In the genomic region with DNA sequence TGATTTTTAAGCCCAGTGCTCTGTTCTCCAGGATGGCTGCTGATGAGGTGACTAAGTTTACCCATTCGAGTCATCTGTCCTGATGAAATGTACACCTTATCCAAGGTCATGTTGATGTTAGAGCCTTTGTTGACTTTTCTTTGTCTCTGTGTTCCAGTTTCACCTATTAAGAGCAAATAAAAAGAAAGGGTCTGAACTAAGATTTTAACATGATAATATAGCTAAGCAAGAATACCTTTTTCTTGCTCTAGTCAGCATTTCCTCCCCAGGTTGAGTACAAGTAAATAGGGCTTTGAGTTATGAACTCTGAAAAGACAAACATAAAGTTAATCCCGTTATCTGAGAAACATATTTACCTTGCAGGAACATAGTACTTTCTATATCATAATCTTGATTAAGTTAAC, we compare ENCODE assay signal across 1 cellular context.
TF ChIP-seq lines count a peak whose summit lies in the region.

No MANE protein-coding gene starts in this region.

TF ChIP-seq in HepG2, 621 proteins besides CTCF, POLR2A, EP300 and RAD21 (continued from another document):
- TF ChIP-seq ARID3A (IDR thresholded peaks at IDR 0.05; ENCODE audit: low read depth, low read length) (peak; percentile 94), TSC22D2 (CRISPR knock-in tag; IDR thresholded peaks at IDR 0.05; ENCODE audit: borderline replicate concordance) (no peak), ZNF841 (CRISPR knock-in tag; IDR thresholded peaks at IDR 0.05; ENCODE audit: borderline replicate concordance) (no peak), ZFP91 (CRISPR knock-in tag; IDR thresholded peaks at IDR 0.05; ENCODE audit: borderline replicate concordance) (no peak), DPF2 (CRISPR knock-in tag; IDR thresholded peaks at IDR 0.05; ENCODE audit: borderline replicate concordance, low read depth) (peak; percentile 73), MEF2D (CRISPR knock-in tag; IDR thresholded peaks at IDR 0.05) (peak; percentile 55; the same call in 1 of the 2 replicates), MAFG (CRISPR knock-in tag; IDR thresholded peaks at IDR 0.05) (no peak), ZC3H13 (CRISPR knock-in tag; IDR thresholded peaks at IDR 0.05) (no peak), ZNF331 (CRISPR knock-in tag; IDR thresholded peaks at IDR 0.05) (peak; percentile 82), ZNF550 (CRISPR knock-in tag; IDR thresholded peaks at IDR 0.05; ENCODE audit: borderline replicate concordance) (no peak), NCOR1 (IDR thresholded peaks at IDR 0.05; ENCODE audit: borderline replicate concordance, low read length) (no peak)
- TF ChIP-seq, protein P1, sequence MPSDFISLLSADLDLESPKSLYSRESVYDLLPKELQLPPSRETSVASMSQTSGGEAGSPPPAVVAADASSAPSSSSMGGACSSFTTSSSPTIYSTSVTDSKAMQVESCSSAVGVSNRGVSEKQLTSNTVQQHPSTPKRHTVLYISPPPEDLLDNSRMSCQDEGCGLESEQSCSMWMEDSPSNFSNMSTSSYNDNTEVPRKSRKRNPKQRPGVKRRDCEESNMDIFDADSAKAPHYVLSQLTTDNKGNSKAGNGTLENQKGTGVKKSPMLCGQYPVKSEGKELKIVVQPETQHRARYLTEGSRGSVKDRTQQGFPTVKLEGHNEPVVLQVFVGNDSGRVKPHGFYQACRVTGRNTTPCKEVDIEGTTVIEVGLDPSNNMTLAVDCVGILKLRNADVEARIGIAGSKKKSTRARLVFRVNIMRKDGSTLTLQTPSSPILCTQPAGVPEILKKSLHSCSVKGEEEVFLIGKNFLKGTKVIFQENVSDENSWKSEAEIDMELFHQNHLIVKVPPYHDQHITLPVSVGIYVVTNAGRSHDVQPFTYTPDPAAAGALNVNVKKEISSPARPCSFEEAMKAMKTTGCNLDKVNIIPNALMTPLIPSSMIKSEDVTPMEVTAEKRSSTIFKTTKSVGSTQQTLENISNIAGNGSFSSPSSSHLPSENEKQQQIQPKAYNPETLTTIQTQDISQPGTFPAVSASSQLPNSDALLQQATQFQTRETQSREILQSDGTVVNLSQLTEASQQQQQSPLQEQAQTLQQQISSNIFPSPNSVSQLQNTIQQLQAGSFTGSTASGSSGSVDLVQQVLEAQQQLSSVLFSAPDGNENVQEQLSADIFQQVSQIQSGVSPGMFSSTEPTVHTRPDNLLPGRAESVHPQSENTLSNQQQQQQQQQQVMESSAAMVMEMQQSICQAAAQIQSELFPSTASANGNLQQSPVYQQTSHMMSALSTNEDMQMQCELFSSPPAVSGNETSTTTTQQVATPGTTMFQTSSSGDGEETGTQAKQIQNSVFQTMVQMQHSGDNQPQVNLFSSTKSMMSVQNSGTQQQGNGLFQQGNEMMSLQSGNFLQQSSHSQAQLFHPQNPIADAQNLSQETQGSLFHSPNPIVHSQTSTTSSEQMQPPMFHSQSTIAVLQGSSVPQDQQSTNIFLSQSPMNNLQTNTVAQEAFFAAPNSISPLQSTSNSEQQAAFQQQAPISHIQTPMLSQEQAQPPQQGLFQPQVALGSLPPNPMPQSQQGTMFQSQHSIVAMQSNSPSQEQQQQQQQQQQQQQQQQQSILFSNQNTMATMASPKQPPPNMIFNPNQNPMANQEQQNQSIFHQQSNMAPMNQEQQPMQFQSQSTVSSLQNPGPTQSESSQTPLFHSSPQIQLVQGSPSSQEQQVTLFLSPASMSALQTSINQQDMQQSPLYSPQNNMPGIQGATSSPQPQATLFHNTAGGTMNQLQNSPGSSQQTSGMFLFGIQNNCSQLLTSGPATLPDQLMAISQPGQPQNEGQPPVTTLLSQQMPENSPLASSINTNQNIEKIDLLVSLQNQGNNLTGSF (CRISPR knock-in tag; IDR thresholded peaks at IDR 0.05) = no peak
